In the genomic region with DNA sequence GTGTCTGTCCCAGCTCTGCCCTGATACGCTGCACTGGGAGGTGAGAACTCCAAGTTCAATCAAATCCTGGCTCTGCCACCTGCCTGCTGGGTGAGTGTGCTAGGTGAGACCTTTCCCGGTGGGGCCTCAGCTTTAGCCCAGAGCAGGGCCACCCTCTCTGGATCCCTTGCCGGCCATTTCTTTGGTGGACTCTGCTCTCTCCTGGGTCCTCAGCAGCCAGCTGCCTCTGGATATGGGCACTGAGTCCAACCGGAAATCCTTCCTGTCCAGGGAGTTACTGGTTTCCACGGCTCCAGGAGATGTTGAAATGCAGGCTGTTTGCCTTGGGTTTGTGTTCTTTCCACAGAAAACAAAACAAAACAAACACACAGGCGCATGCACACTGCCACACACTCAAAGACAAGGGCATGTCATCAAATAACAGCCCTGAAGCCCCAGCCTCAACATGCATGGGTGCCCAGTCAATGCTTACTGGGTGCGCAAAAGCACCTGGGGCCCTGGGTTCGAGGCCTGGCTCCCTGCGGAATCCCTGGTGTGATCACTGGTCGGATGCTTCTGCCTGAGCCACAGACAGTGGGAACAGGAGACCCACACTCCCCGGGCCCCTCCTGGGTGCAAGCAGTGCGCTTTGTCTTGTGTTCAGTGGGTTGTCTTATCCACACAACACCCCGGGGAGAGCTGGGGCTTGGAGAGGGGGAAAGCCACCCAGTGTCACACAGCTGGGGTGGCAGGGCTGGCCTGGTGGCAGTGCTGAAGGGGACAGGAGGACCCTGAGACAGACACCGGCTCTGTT, we compare ENCODE assay signal across 10 cellular contexts. TPM values are rescaled to one million over a fixed set of nuclear protein-coding genes. Genes with fewer than 3 reads are reported as not detected.
DNase-seq lines count a peak whose midpoint lies in the region; ATAC-seq and TF ChIP-seq lines count a peak whose summit lies in the region.
"Had no signal": no experiment of that assay in that cellular context is flagged by ENCODE, and none has a peak within 500 bp of the region (broad histone marks: within the 10 kb centered on the region; RNA-seq: fewer than 3 reads in every experiment).

No MANE protein-coding gene starts in this region.

- H3K4me1 ChIP-seq in BLaER1 (peaks cover 16% of the 10 kb centered on the region), PC-3 (ENCODE audit: insufficient read depth, low read length) (peaks cover 15% of the 10 kb centered on the region)

- H3K79me2 ChIP-seq in PC-3 (ENCODE audit: low read length) = no peaks in the 10 kb centered on the region

- H3K4me2 ChIP-seq in BLaER1 = no peak overlapping the region
- no peak overlapping the region for H3K4me2 ChIP-seq in PC-3 (ENCODE audit: low read length)

- H3K9me3 ChIP-seq in BLaER1 = no peaks in the 10 kb centered on the region
- H3K9me3 ChIP-seq in PC-3 (ENCODE audit: low read length) = no peaks in the 10 kb centered on the region

- peak overlapping the region; percentile 38; the same call in 1 of the 2 replicates for H3K27ac ChIP-seq in BLaER1
- no peak overlapping the region for H3K27ac ChIP-seq in PC-3 (ENCODE audit: low read length)

- DNase-seq in PC-3 = peak; percentile 77
- DNase-seq in fibroblast of the conjunctiva (ENCODE audit: low read depth) = peak; percentile 47
- peak; percentile 48 for DNase-seq in pons (ENCODE audit: low spot score)
- DNase-seq in medulla oblongata (ENCODE audit: extremely low spot score) = no peak
- no peak for DNase-seq in GM13976 (ENCODE audit: low spot score)
- no peak for DNase-seq in RPMI8226

- in situ Hi-C loops in GM13976 (cut with MboI; ENCODE audit: low sequenced_read_pairs, unreplicated experiment) = no loop called here

- H3K9me2 ChIP-seq in PC-3 (replicated peaks; ENCODE audit: low read length) = no peaks in the 10 kb centered on the region

- H4K20me1 ChIP-seq in BLaER1 (no peaks in the 10 kb centered on the region), PC-3 (ENCODE audit: low read length) (no peaks in the 10 kb centered on the region)

- TSS peak; percentile 1 for BruUV-seq in PC-3 (replicated peaks; lab: Mats Ljungman, UMichigan)

- H3K4me3 ChIP-seq in BLaER1 (no peak overlapping the region), PC-3 (ENCODE audit: low read length) (no peak overlapping the region)
- H3K4me3 ChIP-seq: K562 had no signal

- H3K36me3 ChIP-seq in BLaER1 = no peaks in the 10 kb centered on the region
- H3K36me3 ChIP-seq in PC-3 (ENCODE audit: low read depth, low read length) = no peaks in the 10 kb centered on the region

- CTCF ChIA-PET in PC-3 (lab: Charles Lee) = interaction anchor here (1.3 kb wide), 1 partner anchor 87 kb away, joined by 4 read pairs; no protein-coding TSS in a partner anchor

- H3K9ac ChIP-seq in BLaER1 = no peak overlapping the region
- no peak overlapping the region for H3K9ac ChIP-seq in PC-3 (ENCODE audit: low read length)

- ATAC-seq in PC-3 = peak; percentile 60
- ATAC-seq in GM21576 (IDR thresholded peaks at IDR 0.05; ENCODE audit: unreplicated experiment) = no peak
- ATAC-seq: K562, T-cell had no signal

- H3F3A ChIP-seq in PC-3 (ENCODE audit: low read length, unreplicated experiment) = no peaks in the 10 kb centered on the region

- no peak overlapping the region for H2AFZ ChIP-seq in PC-3 (ENCODE audit: low read length)

- H3K27me3 ChIP-seq in BLaER1 (no peaks in the 10 kb centered on the region), PC-3 (ENCODE audit: low read length) (no peaks in the 10 kb centered on the region)

- POLR2A ChIA-PET in PC-3 (lab: Charles Lee; ENCODE audit: unreplicated experiment) = no interaction called here

- intact Hi-C loops in PC-3 (cut with micrococcal nuclease) = no loop called here

- TF ChIP-seq CTCF in PC-3 (conservative IDR thresholded peaks at IDR 0.05; ENCODE audit: low read depth, low read length) (no peak), GM13976 (IDR thresholded peaks at IDR 0.05; ENCODE audit: borderline replicate concordance, control extremely low read depth, extremely low read depth, insufficient read depth, missing control alignments) (no peak)

RNA-seq across cellular contexts. Expression of a gene that starts 33.1 kb away (rescaled TPM):
- total RNA-seq in PC-3 (2014; rRNA removed) = 381 and 472 TPM in 2 replicates

Comparison
In these comparisons a context has a peak if more than half of its experiments do, and no peak if none do; other contexts are left out.
1. DNase-seq: peak in PC-3 (single experiment), fibroblast of the conjunctiva (single experiment) and pons (single experiment); none in medulla oblongata (single experiment), GM13976 (single experiment) and RPMI8226 (single experiment).